Comparison of ENCODE assay signal across 6 cellular contexts in the genomic region with DNA sequence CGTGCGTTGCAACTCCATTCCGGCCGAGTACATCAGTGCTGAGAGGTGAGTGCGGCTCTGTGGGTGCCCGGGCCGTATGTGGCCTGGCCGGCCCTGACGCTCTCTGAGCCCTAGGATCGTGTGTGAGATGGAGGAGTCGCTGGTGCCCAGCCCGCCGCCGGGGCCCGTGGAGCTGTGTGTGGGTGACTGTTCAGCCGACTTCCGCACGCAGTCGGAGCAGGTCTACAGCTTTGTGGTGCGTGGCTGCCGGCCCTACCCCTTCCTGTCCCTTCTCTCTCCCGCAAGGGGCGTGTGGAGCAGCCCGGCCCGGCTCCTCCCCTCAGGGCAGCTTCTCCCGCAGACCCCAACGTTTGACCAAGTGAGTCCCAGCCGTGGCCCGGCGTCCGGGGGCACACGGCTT.
"Had no signal": no experiment of that assay in that cellular context is flagged by ENCODE, and none has a peak within 500 bp of the region (broad histone marks: within the 10 kb centered on the region; RNA-seq: fewer than 3 reads in every experiment).

No MANE protein-coding gene starts in this region.

- ATAC-seq: K562 had no signal

- H3K4me3 ChIP-seq: K562 had no signal

- DNase-seq: IMR-90, KBM-7, KG1 had no signal

- H3K27ac ChIP-seq: HL-60 had no signal

- FAIRE-seq: HTR-8/SVneo, K562 had no signal
